ENCODE assay signal across 8 cellular contexts in genomic region chr4:44678094-44679023, GRCh38. TPM values are rescaled to one million over a fixed set of nuclear protein-coding genes. Genes with fewer than 3 reads are reported as not detected.
DNase-seq lines count a peak whose midpoint lies in the region; ATAC-seq and TF ChIP-seq lines count a peak whose summit lies in the region.

GUF1 (plus strand) TSS chr4:44678420; CDS start chr4:44678623, 203 bp downstream.

- H3K18ac ChIP-seq in IMR-90 (ENCODE audit: low read depth, low read length): peak within 1 kb of the TSS; percentile 75

- peak within 1 kb of the TSS; percentile 81 for H3K4me2 ChIP-seq in IMR-90 (ENCODE audit: low read depth, low read length)

- no peak for TF ChIP-seq CTCF in IMR-90 (conservative IDR thresholded peaks at IDR 0.05; ENCODE audit: low read depth, low read length)

- H2AK9ac ChIP-seq in IMR-90 (replicated peaks; ENCODE audit: low read depth, low read length, poor library complexity): peak within 1 kb of the TSS; percentile 71

- H2BK15ac ChIP-seq in IMR-90 (ENCODE audit: low read depth, low read length): no peak within 1 kb of the TSS

- ATAC-seq in GM21528 (IDR thresholded peaks at IDR 0.05; ENCODE audit: low FRiP score, unreplicated experiment) (peak; percentile 96), IMR-90 (ENCODE audit: low read depth) (peak; percentile 97)

- no peaks in the 10 kb centered on the region for H4K20me1 ChIP-seq in IMR-90 (ENCODE audit: insufficient read depth, low read length)

- peak; percentile 92 for DNase-seq in DMS 273 (lab: John Stamatoyannopoulos, UW; ENCODE audit: unreplicated experiment)
- peak; percentile 86 for DNase-seq in IMR-90
- peak; percentile 95 for DNase-seq in OCI-M1 (lab: John Stamatoyannopoulos, UW)
- DNase-seq in activated T-cell treated with anti-CD3 and anti-CD28 coated beads for 24 hours (ENCODE audit: low read depth): peak; percentile 81
- peak; percentile 52 for DNase-seq in epidermal melanocyte (ENCODE audit: insufficient read length, low spot score)
- peak; percentile 85 for DNase-seq in middle frontal gyrus (ENCODE audit: extremely low spot score, low spot score)
- DNase-seq in stimulated activated CD8-positive, alpha-beta memory T cell treated with anti-CD3 and anti-CD28 coated beads, Interleukin-2, amount 100 ng/mL, for 48 hours (ENCODE audit: low read depth in 2 of 2): peak; percentile 75 to 78

- peak within 1 kb of the TSS; percentile 94 for H3K56ac ChIP-seq in IMR-90 (ENCODE audit: extremely low read depth, insufficient read depth, low read length)

- dilution Hi-C loops in IMR-90 (cut with HindIII; ENCODE audit: low sequenced_read_pairs, unreplicated experiment): no loop called here

- H2BK5ac ChIP-seq in IMR-90 (ENCODE audit: low read depth, low read length, poor library complexity, severe bottlenecking): peak within 1 kb of the TSS; percentile 77

- peak within 1 kb of the TSS; percentile 91 for H3K9ac ChIP-seq in IMR-90 (ENCODE audit: low read depth, low read length)

- H4K5ac ChIP-seq in IMR-90 (ENCODE audit: low read depth, low read length): peak within 1 kb of the TSS; percentile 89

- H3K9me1 ChIP-seq in IMR-90 (ENCODE audit: insufficient read depth, low read length): no peaks in the 10 kb centered on the region

- H4K8ac ChIP-seq in IMR-90 (ENCODE audit: low read depth in 2 of 2, low read length in 2 of 2): peak within 1 kb of the TSS; percentile 89 to 100

- H2AFZ ChIP-seq in IMR-90 (replicated peaks; ENCODE audit: low read length, poor library complexity): peak within 1 kb of the TSS; percentile 93

- peak within 1 kb of the TSS; percentile 90 for H3K27ac ChIP-seq in IMR-90 (ENCODE audit: insufficient read depth, low read length)

- peak; percentile 90 for TF ChIP-seq POLR2A in IMR-90 (IDR thresholded peaks at IDR 0.05; ENCODE audit: low read depth, low read length)

- H3K4me3 ChIP-seq in IMR-90 (ENCODE audit: insufficient read depth, low read depth, low read length): peak within 1 kb of the TSS; percentile 57

- intact Hi-C loops in IMR-90 (cut with micrococcal nuclease): no loop called here

- TSS peak; percentile 56 for BruUV-seq in IMR-90 (replicated peaks; lab: Mats Ljungman, UMichigan)

- peak within 1 kb of the TSS; percentile 81 for H3K23ac ChIP-seq in IMR-90 (ENCODE audit: low read depth, low read length)

- H3K14ac ChIP-seq in IMR-90 (replicated peaks; ENCODE audit: low read depth, low read length): peak within 1 kb of the TSS; percentile 97

- 3% methylated on average over 13 of the region's 55 CpGs; no CpG with 5 or more reads in 1 of the 2 experiments for WGBS in IMR-90 (ENCODE audit: extremely low coverage in 2 of 2, insufficient read length in 1 of 2), 2 experiments

- no peaks in the 10 kb centered on the region for H3K27me3 ChIP-seq in IMR-90 (ENCODE audit: control insufficient read depth, insufficient read depth, low read length)

- peak within 1 kb of the TSS; percentile 52; the same call in 1 of the 2 replicates for H2AK5ac ChIP-seq in IMR-90 (ENCODE audit: low read depth, low read length)

- H3K79me1 ChIP-seq in IMR-90 (ENCODE audit: low read depth in 1 of 2, low read length in 2 of 2): peaks cover 4 to 18% of the 10 kb centered on the region in 2 experiments; a peak in 3 of 4 replicates

- POLR2A ChIA-PET in IMR-90 (lab: Charles Lee; ENCODE audit: unreplicated experiment): interaction anchor here (0.7 kb wide), 1 partner anchor 41 kb away, joined by 5 read pairs; no protein-coding TSS in a partner anchor

- H3K4me1 ChIP-seq in IMR-90 (ENCODE audit: control insufficient read depth, insufficient read depth, low read length): no peaks in the 10 kb centered on the region

- TF ChIP-seq RAD21 in IMR-90 (IDR thresholded peaks at IDR 0.05; ENCODE audit: low read length): no peak

- CTCF ChIA-PET in IMR-90 (lab: Yijun Ruan, JAX): no interaction called here

- H2BK120ac ChIP-seq in IMR-90 (ENCODE audit: low read depth, low read length): peak within 1 kb of the TSS; percentile 52; the same call in 1 of the 2 replicates

- peak within 1 kb of the TSS; percentile 83 for H4K91ac ChIP-seq in IMR-90 (ENCODE audit: insufficient read depth, low read depth, low read length)

- peaks cover 3% of the 10 kb centered on the region for H3K36me3 ChIP-seq in IMR-90 (ENCODE audit: control insufficient read depth, insufficient read depth, low read length)

- H3K4ac ChIP-seq in IMR-90 (ENCODE audit: low read depth, low read length): peak within 1 kb of the TSS; percentile 89

- in situ Hi-C loops in IMR-90 (cut with MboI; ENCODE audit: low sequenced_read_pairs): no loop called here

- H3K9me3 ChIP-seq in IMR-90 (ENCODE audit: control insufficient read depth, insufficient read depth, low read length): no peaks in the 10 kb centered on the region

- no peak within 1 kb of the TSS for H2BK20ac ChIP-seq in IMR-90 (ENCODE audit: low read depth, low read length)

TF ChIP-seq in IMR-90, 13 proteins besides CTCF, POLR2A, EP300 and RAD21:
- TF ChIP-seq NFE2L2 (IDR thresholded peaks at IDR 0.05; ENCODE audit: low read depth, low read length) (no peak), MXI1 (IDR thresholded peaks at IDR 0.05; ENCODE audit: borderline replicate concordance, low read depth, low read length) (peak; percentile 90), BHLHE40 (IDR thresholded peaks at IDR 0.05; ENCODE audit: low read depth, low read length) (peak; percentile 95), USF2 (IDR thresholded peaks at IDR 0.05; ENCODE audit: low read depth, low read length) (peak; percentile 93), MAZ (IDR thresholded peaks at IDR 0.05; ENCODE audit: borderline replicate concordance, low read depth, low read length) (peak; percentile 40; the same call in 1 of the 2 replicates), ELK1 (IDR thresholded peaks at IDR 0.05; ENCODE audit: borderline replicate concordance, low read depth, low read length) (no peak)
TF ChIP-seq in IMR-90: peak in this region for 4.

RNA-seq across cellular contexts. Expression of gene GUF1, which starts in this region (rescaled TPM):
- total RNA-seq in IMR-90 (2012; rRNA removed): 10.6 and 21.7 TPM in 2 replicates
- 8.3 and 9.9 TPM in 2 replicates for polyA plus RNA-seq in IMR-90 (2012; rRNA removed)
- 1.6 and 1.9 TPM in 2 replicates for polyA plus RNA-seq in IMR-90 (2012; cell fraction: cytosol; rRNA removed)
- polyA plus RNA-seq in IMR-90 (2012; cell fraction: nucleus; rRNA removed; ENCODE audit: low replicate concordance): 2.8 and 15.3 TPM in 2 replicates

Comparison
In these comparisons a context has a peak if more than half of its experiments do, and no peak if none do; other contexts are left out.
1. Peak in every context shown above with its lines: DNase-seq, ATAC-seq, H3K4me3 ChIP-seq and H3K27ac ChIP-seq.